13 cellular contexts compared by ENCODE assay signal in genomic region chr14:69052181-69052601, GRCh38.
DNase-seq lines count a peak whose midpoint lies in the region; ATAC-seq and TF ChIP-seq lines count a peak whose summit lies in the region.
"Had no signal": no experiment of that assay in that cellular context is flagged by ENCODE, and none has a peak within 500 bp of the region (broad histone marks: within the 10 kb centered on the region; RNA-seq: fewer than 3 reads in every experiment).

No MANE protein-coding gene starts in this region.

- H3K27me3 Mint-ChIP-seq in endodermal cell (ENCODE audit: insufficient read depth) (no peaks in the 10 kb centered on the region), nephron progenitor cell (ENCODE audit: low read depth, poor library complexity) (no peaks in the 10 kb centered on the region)
- H3K27me3 Mint-ChIP-seq: stimulated activated memory B cell treated with anti-CD40 and anti-IgM and Interleukin-4, amounts not matched to agents 10 μg/mL and 1 μg/mL and 100 μg/mL, for 72 hours had no signal

- peak; percentile 33 for DNase-seq in CD1c-positive myeloid dendritic cell (ENCODE audit: extremely low spot score)
- peak; percentile 4 for DNase-seq in MV-4-11 (lab: John Stamatoyannopoulos, UW)
- peak; percentile 60 for DNase-seq in endodermal cell
- no peak for DNase-seq in nephron progenitor cell
- no peak for DNase-seq in hypothalamus (lab: John Stamatoyannopoulos, UW)
- DNase-seq in stimulated activated naive CD4-positive, alpha-beta T cell treated with Interleukin-2 at 50 U/mL for 16 hours (lab: John Stamatoyannopoulos, UW), result no peak
- DNase-seq: activated CD4-positive, CD25-positive, alpha-beta regulatory T cell treated with anti-CD3 and anti-CD28 coated beads, Interleukin-2, amount 50 U/mL, for 72 hours; EL; SK-N-SH had no signal

- no peak for TF ChIP-seq CTCF in endodermal cell (conservative IDR thresholded peaks at IDR 0.05)
- TF ChIP-seq CTCF in nephron progenitor cell (IDR thresholded peaks at IDR 0.05), result no peak

- H3K9me3 ChIP-seq in endodermal cell (ENCODE audit: control insufficient read depth, low read length), result no peaks in the 10 kb centered on the region
- H3K9me3 ChIP-seq: SK-N-SH had no signal

- no peak for ATAC-seq in GM21717 (IDR thresholded peaks at IDR 0.05; ENCODE audit: unreplicated experiment)
- ATAC-seq in HG03196 (IDR thresholded peaks at IDR 0.05; ENCODE audit: unreplicated experiment), result no peak
- ATAC-seq: stimulated activated memory B cell treated with anti-CD40 and anti-IgM and Interleukin-4, amounts not matched to agents 10 μg/mL and 1 μg/mL and 100 μg/mL, for 72 hours had no signal

- peaks cover 36% of the 10 kb centered on the region for H3K36me3 Mint-ChIP-seq in endodermal cell (ENCODE audit: low read depth)
- H3K36me3 Mint-ChIP-seq in nephron progenitor cell (ENCODE audit: low read depth), result peaks cover 36% of the 10 kb centered on the region

- no peaks in the 10 kb centered on the region for H3K27me3 ChIP-seq in endodermal cell (ENCODE audit: control insufficient read depth, insufficient read depth, low read length, poor library complexity, severe bottlenecking)

- H3K4me1 Mint-ChIP-seq in endodermal cell (peaks cover 56% of the 10 kb centered on the region), nephron progenitor cell (peaks cover 32% of the 10 kb centered on the region)

- H3K4me1 ChIP-seq in endodermal cell (ENCODE audit: control insufficient read depth, insufficient read depth, low read length), result peaks cover 32% of the 10 kb centered on the region

- peaks cover 47% of the 10 kb centered on the region for H3K36me3 ChIP-seq in endodermal cell (ENCODE audit: control insufficient read depth, insufficient read depth, low read length)

- no peak overlapping the region for H3K9ac ChIP-seq in endodermal cell (ENCODE audit: extremely low read depth, low read length, poor library complexity, severe bottlenecking)
- H3K9ac ChIP-seq: SK-N-SH had no signal

- WGBS in endodermal cell (ENCODE audit: insufficient coverage in 1 of 2, insufficient read length in 1 of 2), 2 experiments, result 82 to 86% methylated on average over 4 of the region's 4 CpGs

- H3K9me3 Mint-ChIP-seq in endodermal cell (no peaks in the 10 kb centered on the region), nephron progenitor cell (no peaks in the 10 kb centered on the region)
- H3K9me3 Mint-ChIP-seq: stimulated activated memory B cell treated with anti-CD40 and anti-IgM and Interleukin-4, amounts not matched to agents 10 μg/mL and 1 μg/mL and 100 μg/mL, for 72 hours had no signal

- no peak overlapping the region for H3K27ac ChIP-seq in endodermal cell (ENCODE audit: low read depth, low read length)

- H3K27ac Mint-ChIP-seq in endodermal cell (peak overlapping the region; percentile 49), nephron progenitor cell (peak overlapping the region; percentile 65)
- H3K27ac Mint-ChIP-seq: stimulated activated memory B cell treated with anti-CD40 and anti-IgM and Interleukin-4, amounts not matched to agents 10 μg/mL and 1 μg/mL and 100 μg/mL, for 72 hours had no signal

- H3K4me3 ChIP-seq in endodermal cell (ENCODE audit: low read length), result peak overlapping the region; percentile 41
- H3K4me3 ChIP-seq: lung had no signal

- H3K4me3 Mint-ChIP-seq in endodermal cell, result no peak overlapping the region
- no peak overlapping the region for H3K4me3 Mint-ChIP-seq in nephron progenitor cell
- H3K4me3 Mint-ChIP-seq: stimulated activated memory B cell treated with anti-CD40 and anti-IgM and Interleukin-4, amounts not matched to agents 10 μg/mL and 1 μg/mL and 100 μg/mL, for 72 hours had no signal

Comparison
In these comparisons a context has a peak if more than half of its experiments do, and no peak if none do; other contexts are left out.
1. DNase-seq: peak in CD1c-positive myeloid dendritic cell (single experiment), MV-4-11 (single experiment) and endodermal cell (single experiment); none in nephron progenitor cell (single experiment), hypothalamus (0 of 51) and stimulated activated naive CD4-positive, alpha-beta T cell treated with Interleukin-2 at 50 U/mL for 16 hours (single experiment).